8 cellular contexts compared by ENCODE assay signal in genomic region chr17:7930841-7931631, GRCh38. TPM values are rescaled to one million over a fixed set of nuclear protein-coding genes. Genes with fewer than 3 reads are reported as not detected.
DNase-seq lines count a peak whose midpoint lies in the region; ATAC-seq lines count a peak whose summit lies in the region.

No MANE protein-coding gene starts in this region.

- WGBS in thymus, result 52% methylated on average over 20 of the region's 20 CpGs

- H3K36me3 Mint-ChIP-seq in activated T-cell treated with anti-CD3 and anti-CD28 coated beads, Interleukin-2, amount 50 U/mL, for 24 hours (ENCODE audit: low read depth), result peaks cover 71% of the 10 kb centered on the region
- H3K36me3 Mint-ChIP-seq in activated naive CD8-positive, alpha-beta T cell treated with anti-CD3 and anti-CD28 coated beads, Interleukin-2, amount 50 U/mL, for 24 hours (ENCODE audit: low read depth), result peaks cover 12% of the 10 kb centered on the region

- H3K9me3 Mint-ChIP-seq in activated T-cell treated with anti-CD3 and anti-CD28 coated beads, Interleukin-2, amount 50 U/mL, for 24 hours, result no peaks in the 10 kb centered on the region
- no peaks in the 10 kb centered on the region for H3K9me3 Mint-ChIP-seq in activated naive CD8-positive, alpha-beta T cell treated with anti-CD3 and anti-CD28 coated beads, Interleukin-2, amount 50 U/mL, for 24 hours

- peaks cover 50% of the 10 kb centered on the region for H3K4me1 Mint-ChIP-seq in activated T-cell treated with anti-CD3 and anti-CD28 coated beads, Interleukin-2, amount 50 U/mL, for 24 hours (ENCODE audit: low read depth)
- peaks cover 38% of the 10 kb centered on the region for H3K4me1 Mint-ChIP-seq in activated naive CD8-positive, alpha-beta T cell treated with anti-CD3 and anti-CD28 coated beads, Interleukin-2, amount 50 U/mL, for 24 hours

- no peaks in the 10 kb centered on the region for H3K9me3 ChIP-seq in thymus (ENCODE audit: control insufficient read depth)

- no peak for ATAC-seq in activated naive CD8-positive, alpha-beta T cell treated with anti-CD3 and anti-CD28 coated beads, Interleukin-2, amount 50 U/mL, for 24 hours

- peak overlapping the region; percentile 64 for H3K27ac ChIP-seq in layer of hippocampus (ENCODE audit: low read depth, low read length)
- peak overlapping the region; percentile 91 for H3K27ac ChIP-seq in thymus (ENCODE audit: low read depth)

- no peak for DNase-seq in activated T-cell treated with anti-CD3 and anti-CD28 coated beads, Interleukin-2, amount 50 U/mL, for 24 hours
- DNase-seq in activated T-cell treated with anti-CD3 and anti-CD28 coated beads, Interleukin-2, amount 50 U/mL, for 48 hours, result no peak
- DNase-seq in activated naive CD8-positive, alpha-beta T cell treated with anti-CD3 and anti-CD28 coated beads, Interleukin-2, amount 50 U/mL, for 24 hours, result no peak
- DNase-seq in DMS79 (lab: John Stamatoyannopoulos, UW) (no peak), NCI-H1105 (lab: John Stamatoyannopoulos, UW) (no peak), AG08396 (ENCODE audit: low spot score) (no peak)

- H3K27me3 ChIP-seq in layer of hippocampus (ENCODE audit: control insufficient read depth, insufficient read depth, low read length), result no peaks in the 10 kb centered on the region
- no peaks in the 10 kb centered on the region for H3K27me3 ChIP-seq in thymus (ENCODE audit: control insufficient read depth, insufficient read depth)

- H3K27ac Mint-ChIP-seq in activated T-cell treated with anti-CD3 and anti-CD28 coated beads, Interleukin-2, amount 50 U/mL, for 24 hours, result peak overlapping the region; percentile 98
- peak overlapping the region; percentile 96 for H3K27ac Mint-ChIP-seq in activated naive CD8-positive, alpha-beta T cell treated with anti-CD3 and anti-CD28 coated beads, Interleukin-2, amount 50 U/mL, for 24 hours

- H3K4me3 ChIP-seq in thymus (ENCODE audit: low read length), result peak overlapping the region; percentile 75

- peak overlapping the region; percentile 94 for H3K4me3 Mint-ChIP-seq in activated T-cell treated with anti-CD3 and anti-CD28 coated beads, Interleukin-2, amount 50 U/mL, for 24 hours
- peak overlapping the region; percentile 95 for H3K4me3 Mint-ChIP-seq in activated naive CD8-positive, alpha-beta T cell treated with anti-CD3 and anti-CD28 coated beads, Interleukin-2, amount 50 U/mL, for 24 hours

- H3K4me1 ChIP-seq in thymus (ENCODE audit: control insufficient read depth, insufficient read depth, low read length), result peaks cover 22% of the 10 kb centered on the region

- no peaks in the 10 kb centered on the region for H3K27me3 Mint-ChIP-seq in activated T-cell treated with anti-CD3 and anti-CD28 coated beads, Interleukin-2, amount 50 U/mL, for 24 hours
- H3K27me3 Mint-ChIP-seq in activated naive CD8-positive, alpha-beta T cell treated with anti-CD3 and anti-CD28 coated beads, Interleukin-2, amount 50 U/mL, for 24 hours, result no peaks in the 10 kb centered on the region

- peaks cover 15% of the 10 kb centered on the region for H3K36me3 ChIP-seq in thymus (ENCODE audit: control insufficient read depth, insufficient read depth)

RNA-seq across cellular contexts. Expression of gene TRAPPC1, which starts 0.7 kb away (rescaled TPM):
- polyA plus RNA-seq in thymus, result 137 TPM

RNA-seq across cellular contexts. Expression of gene CNTROB, which starts 1.0 kb away (rescaled TPM):
- polyA plus RNA-seq in thymus, result 39.0 TPM

RNA-seq across cellular contexts. Expression of gene KCNAB3, which starts 1.4 kb away (rescaled TPM):
- 8.9 TPM for polyA plus RNA-seq in thymus

RNA-seq across cellular contexts. Expression of gene RNF227, which starts 14.9 kb away (rescaled TPM):
- 5.8 TPM for polyA plus RNA-seq in thymus

RNA-seq across cellular contexts. Expression of gene CHD3, which starts 42.4 kb away (rescaled TPM):
- 119 TPM for polyA plus RNA-seq in thymus
